ENCODE assay signal across 19 cellular contexts in the genomic region with DNA sequence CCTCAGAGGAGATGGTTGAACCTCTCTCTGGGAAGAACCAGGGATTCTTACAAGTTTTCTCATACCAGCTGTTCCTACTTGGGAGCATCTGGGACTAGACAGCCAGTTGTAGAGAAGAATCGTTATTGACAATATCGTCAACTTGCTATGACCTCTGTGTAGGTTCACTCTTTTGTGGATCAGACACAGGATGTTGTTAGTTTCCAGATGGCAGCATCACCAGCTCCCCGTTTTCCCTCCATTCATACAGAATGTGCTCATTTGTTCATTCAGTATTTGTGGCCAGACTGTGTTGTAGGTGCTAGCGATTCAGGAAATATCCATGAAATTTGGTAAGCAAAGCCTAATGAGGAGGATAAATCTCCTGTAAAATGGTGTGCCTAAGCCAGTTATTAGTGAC. TPM values are rescaled to one million over a fixed set of nuclear protein-coding genes. Genes with fewer than 3 reads are reported as not detected.
"Had no signal": no experiment of that assay in that cellular context is flagged by ENCODE, and none has a peak within 500 bp of the region (broad histone marks: within the 10 kb centered on the region; RNA-seq: fewer than 3 reads in every experiment).

No MANE protein-coding gene starts in this region.

- DNase-seq: KBM-7, MV-4-11, NCI-H1048, NCI-H1105, NCI-H1436 treated with DMSO at 0.1 percent for 48 hours, NCI-H1694, NCI-H187 treated with DMSO at 0.1 percent for 48 hours, NCI-H2081, NCI-H2107, NCI-H2227 treated with DMSO at 0.1 percent for 48 hours, NCI-H774, SHP77, SK-N-SH, SW 1271 had no signal

- H3K27ac ChIP-seq: HL-60, RWPE1 had no signal

- ATAC-seq: Panc1 had no signal

- H3K4me2 ChIP-seq: SK-N-SH had no signal

- H3K9me3 ChIP-seq: SK-N-SH had no signal

RNA-seq across cellular contexts. Expression of gene PDE8B, which starts 3.7 kb away (rescaled TPM):
- total RNA-seq: MCF 10A, SK-MEL-5 had no signal
- polyA plus RNA-seq: SK-N-SH had no signal
